ENCODE assay signal across 14 cellular contexts in genomic region chr4:77881460-77882295, GRCh38. TPM values are rescaled to one million over a fixed set of nuclear protein-coding genes. Genes with fewer than 3 reads are reported as not detected.
DNase-seq lines count a peak whose midpoint lies in the region; ATAC-seq lines count a peak whose summit lies in the region.
"Had no signal": no experiment of that assay in that cellular context is flagged by ENCODE, and none has a peak within 500 bp of the region (broad histone marks: within the 10 kb centered on the region; RNA-seq: fewer than 3 reads in every experiment).

No MANE protein-coding gene starts in this region.

- no peaks in the 10 kb centered on the region for H3K27me3 Mint-ChIP-seq in activated T-helper 17 cell treated with anti-CD3 and anti-CD28 coated beads, Interleukin-2, amount 50 U/mL, for 72 hours
- no peaks in the 10 kb centered on the region for H3K27me3 Mint-ChIP-seq in immature natural killer cell (ENCODE audit: low read depth in 3 of 3)
- H3K27me3 Mint-ChIP-seq: activated naive CD8-positive, alpha-beta T cell treated with anti-CD3 and anti-CD28 coated beads, Interleukin-2, amount 10 ng/mL, durations not matched to agents 7 days and 5 days had no signal

- H3K27ac Mint-ChIP-seq in activated naive CD4-positive, alpha-beta T cell treated with anti-CD3 and anti-CD28 coated beads, Interleukin-2, amount 50 U/mL, for 72 hours, result peak overlapping the region; percentile 14 to 66
- H3K27ac Mint-ChIP-seq in activated T-helper 17 cell treated with anti-CD3 and anti-CD28 coated beads, Interleukin-2, amount 50 U/mL, for 72 hours, result peak overlapping the region; percentile 31
- peak overlapping the region in 4 of 6 donors; percentile 5 to 47 (median 14) for H3K27ac Mint-ChIP-seq in immature natural killer cell
- H3K27ac Mint-ChIP-seq: activated naive CD8-positive, alpha-beta T cell treated with anti-CD3 and anti-CD28 coated beads, Interleukin-2, amount 10 ng/mL, durations not matched to agents 7 days and 5 days had no signal

- no peak for DNase-seq in activated naive CD4-positive, alpha-beta T cell treated with anti-CD3 and anti-CD28 coated beads, Interleukin-2, amount 50 U/mL, for 72 hours (ENCODE audit: low spot score in 2 of 2)
- no peak for DNase-seq in activated naive CD4-positive, alpha-beta T cell treated with Interleukin-2 at 50 U/mL for 16 hours
- DNase-seq in immature natural killer cell (no peak), SKM-1 treated with dmso at 0.1 percent for 144 hours (lab: John Stamatoyannopoulos, UW; ENCODE audit: unreplicated experiment) (no peak), LoVo (ENCODE audit: low spot score) (no peak)
- DNase-seq: activated CD4-positive, CD25-positive, alpha-beta regulatory T cell treated with anti-CD3 and anti-CD28 coated beads, Interleukin-2, amount 50 U/mL, for 72 hours; activated naive CD8-positive, alpha-beta T cell treated with anti-CD3 and anti-CD28 coated beads, Interleukin-2, amount 10 ng/mL, durations not matched to agents 7 days and 5 days; BE2C; NCI-H226; SJCRH30; thyroid gland had no signal

- H3K36me3 Mint-ChIP-seq in activated naive CD4-positive, alpha-beta T cell treated with anti-CD3 and anti-CD28 coated beads, Interleukin-2, amount 50 U/mL, for 72 hours, result peaks cover 24 to 55% of the 10 kb centered on the region in 2 donors
- H3K36me3 Mint-ChIP-seq in activated T-helper 17 cell treated with anti-CD3 and anti-CD28 coated beads, Interleukin-2, amount 50 U/mL, for 72 hours (ENCODE audit: low read depth), result peaks cover 95% of the 10 kb centered on the region
- H3K36me3 Mint-ChIP-seq in immature natural killer cell, result peaks cover 10 to 36% (median 15%) of the 10 kb centered on the region in 3 donors

- no peaks in the 10 kb centered on the region for H3K9me3 Mint-ChIP-seq in activated naive CD4-positive, alpha-beta T cell treated with anti-CD3 and anti-CD28 coated beads, Interleukin-2, amount 50 U/mL, for 72 hours
- H3K9me3 Mint-ChIP-seq in activated T-helper 17 cell treated with anti-CD3 and anti-CD28 coated beads, Interleukin-2, amount 50 U/mL, for 72 hours, result no peaks in the 10 kb centered on the region
- H3K9me3 Mint-ChIP-seq in immature natural killer cell, result no peaks in the 10 kb centered on the region

- H3K4me1 Mint-ChIP-seq in activated T-helper 17 cell treated with anti-CD3 and anti-CD28 coated beads, Interleukin-2, amount 50 U/mL, for 72 hours, result peaks cover 6% of the 10 kb centered on the region
- H3K4me1 Mint-ChIP-seq in immature natural killer cell, result peaks cover 6 to 36% of the 10 kb centered on the region in 2 donors

- peak in 1 of 2 donors; percentile 30 for ATAC-seq in activated naive CD4-positive, alpha-beta T cell treated with anti-CD3 and anti-CD28 coated beads, Interleukin-2, amount 50 U/mL, for 72 hours
- ATAC-seq in activated T-helper 17 cell treated with anti-CD3 and anti-CD28 coated beads, Interleukin-2, amount 50 U/mL, for 72 hours (replicated peaks), result peak; percentile 66
- ATAC-seq in HG03521 (IDR thresholded peaks at IDR 0.05; ENCODE audit: unreplicated experiment), result no peak
- ATAC-seq in HG02759 (IDR thresholded peaks at IDR 0.05; ENCODE audit: unreplicated experiment), result no peak

- H3K4me3 Mint-ChIP-seq in activated T-helper 17 cell treated with anti-CD3 and anti-CD28 coated beads, Interleukin-2, amount 50 U/mL, for 72 hours, result peak overlapping the region; percentile 5
- H3K4me3 Mint-ChIP-seq in immature natural killer cell, result no peak overlapping the region
- H3K4me3 Mint-ChIP-seq: activated naive CD8-positive, alpha-beta T cell treated with anti-CD3 and anti-CD28 coated beads, Interleukin-2, amount 10 ng/mL, durations not matched to agents 7 days and 5 days had no signal

RNA-seq across cellular contexts. Expression of gene MRPL1, which starts 19.0 kb away (rescaled TPM):
- 10 to 100 TPM; 21.0 to 47.2 TPM for total RNA-seq in activated naive CD4-positive, alpha-beta T cell treated with anti-CD3 and anti-CD28 coated beads, Interleukin-2, amount 50 U/mL, for 72 hours
- 10 to 100 TPM; 23.7 to 33.7 TPM for total RNA-seq in activated T-helper 17 cell treated with anti-CD3 and anti-CD28 coated beads, Interleukin-2, amount 50 U/mL, for 72 hours
- polyA plus RNA-seq in immature natural killer cell, result 10 to 100 TPM; 18.1 to 33.2 (median 24.4) TPM
